Comparison of ENCODE assay signal across 1 cellular context in the genomic region with DNA sequence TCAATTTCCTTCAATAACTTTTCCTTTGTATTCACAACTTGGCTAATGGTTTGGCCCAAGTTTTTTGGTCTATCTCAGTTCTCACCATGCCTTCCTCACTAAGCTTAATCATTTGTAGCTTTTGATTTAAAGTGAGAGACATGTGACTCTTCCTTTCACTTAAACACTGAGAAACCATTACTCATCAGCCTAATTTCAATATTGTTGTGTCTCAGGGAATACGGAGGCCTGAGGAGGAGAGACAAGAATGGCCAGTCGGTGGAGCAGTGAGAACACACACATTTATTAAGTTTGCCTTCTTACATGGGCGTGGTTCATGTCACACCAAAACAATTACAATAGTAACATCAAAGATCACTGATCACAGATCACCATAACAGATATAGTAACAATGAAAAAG.
TF ChIP-seq lines count a peak whose summit lies in the region.

No MANE protein-coding gene starts in this region.

TF ChIP-seq in IMR-90, 13 proteins besides CTCF, POLR2A, EP300 and RAD21 (continued from another document):
- TF ChIP-seq, protein P1, sequence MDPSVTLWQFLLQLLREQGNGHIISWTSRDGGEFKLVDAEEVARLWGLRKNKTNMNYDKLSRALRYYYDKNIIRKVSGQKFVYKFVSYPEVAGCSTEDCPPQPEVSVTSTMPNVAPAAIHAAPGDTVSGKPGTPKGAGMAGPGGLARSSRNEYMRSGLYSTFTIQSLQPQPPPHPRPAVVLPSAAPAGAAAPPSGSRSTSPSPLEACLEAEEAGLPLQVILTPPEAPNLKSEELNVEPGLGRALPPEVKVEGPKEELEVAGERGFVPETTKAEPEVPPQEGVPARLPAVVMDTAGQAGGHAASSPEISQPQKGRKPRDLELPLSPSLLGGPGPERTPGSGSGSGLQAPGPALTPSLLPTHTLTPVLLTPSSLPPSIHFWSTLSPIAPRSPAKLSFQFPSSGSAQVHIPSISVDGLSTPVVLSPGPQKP (IDR thresholded peaks at IDR 0.05; ENCODE audit: borderline replicate concordance, low read depth, low read length): no peak
- TF ChIP-seq BHLHE40 (IDR thresholded peaks at IDR 0.05; ENCODE audit: low read depth, low read length): no peak
- TF ChIP-seq SMC3 (IDR thresholded peaks at IDR 0.05; ENCODE audit: low read depth, low read length): no peak
- TF ChIP-seq MXI1 (IDR thresholded peaks at IDR 0.05; ENCODE audit: borderline replicate concordance, low read depth, low read length): no peak
- TF ChIP-seq CEBPB (IDR thresholded peaks at IDR 0.05; ENCODE audit: low read depth, low read length): no peak
- TF ChIP-seq FOS (IDR thresholded peaks at IDR 0.05; ENCODE audit: low read depth, low read length): no peak
- no peak for TF ChIP-seq CHD1 (IDR thresholded peaks at IDR 0.05; ENCODE audit: low read depth, low read length)
- TF ChIP-seq RCOR1 (IDR thresholded peaks at IDR 0.05; ENCODE audit: insufficient replicate concordance, low read length): no peak
- TF ChIP-seq RFX5 (IDR thresholded peaks at IDR 0.05; ENCODE audit: low read depth, low read length): no peak
- TF ChIP-seq NFE2L2 (IDR thresholded peaks at IDR 0.05; ENCODE audit: low read depth, low read length): no peak
- TF ChIP-seq, protein P2, sequence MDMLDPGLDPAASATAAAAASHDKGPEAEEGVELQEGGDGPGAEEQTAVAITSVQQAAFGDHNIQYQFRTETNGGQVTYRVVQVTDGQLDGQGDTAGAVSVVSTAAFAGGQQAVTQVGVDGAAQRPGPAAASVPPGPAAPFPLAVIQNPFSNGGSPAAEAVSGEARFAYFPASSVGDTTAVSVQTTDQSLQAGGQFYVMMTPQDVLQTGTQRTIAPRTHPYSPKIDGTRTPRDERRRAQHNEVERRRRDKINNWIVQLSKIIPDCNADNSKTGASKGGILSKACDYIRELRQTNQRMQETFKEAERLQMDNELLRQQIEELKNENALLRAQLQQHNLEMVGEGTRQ (IDR thresholded peaks at IDR 0.05; ENCODE audit: low read depth, low read length): no peak
